ENCODE assay signal across 18 cellular contexts in genomic region chr20:37388831-37389230, GRCh38. TPM values are rescaled to one million over a fixed set of nuclear protein-coding genes. Genes with fewer than 3 reads are reported as not detected.
A peak's percentile ranks its signal among the peaks of the same experiment; 100 is the strongest.
DNase-seq lines count a peak whose midpoint lies in the region; ATAC-seq, FAIRE-seq and TF ChIP-seq lines count a peak whose summit lies in the region.
"Had no signal": no experiment of that assay in that cellular context is flagged by ENCODE, and none has a peak within 500 bp of the region (broad histone marks: within the 10 kb centered on the region; RNA-seq: fewer than 3 reads in every experiment).

No MANE protein-coding gene starts in this region.

- H3K9me3 ChIP-seq in RWPE2 (ENCODE audit: severe bottlenecking): no peaks in the 10 kb centered on the region
- H3K9me3 ChIP-seq in HepG2 (ENCODE audit: low read length): no peaks in the 10 kb centered on the region
- H3K9me3 ChIP-seq: BLaER1, SJSA1 had no signal

- intact Hi-C loops in HepG2 (cut with micrococcal nuclease; ENCODE audit: unreplicated experiment) (no loop called here), posterior vena cava (cut with DNase I) (loop anchor here in 1 of 2 donors (5.0 kb wide), 1 partner anchor 107 kb away; no protein-coding TSS in a partner anchor)

- peaks cover 86% of the 10 kb centered on the region for H3K36me3 ChIP-seq in RWPE2 (ENCODE audit: low read depth)
- H3K36me3 ChIP-seq in HepG2 (replicated peaks in 1 of 2; ENCODE audit: control insufficient read depth in 1 of 2, insufficient read depth in 2 of 2, low read length in 2 of 2): peaks cover 42 to 46% of the 10 kb centered on the region in 2 experiments

- H3K4me3 ChIP-seq in RWPE2 (ENCODE audit: severe bottlenecking) (no peak overlapping the region), HepG2 (replicated peaks in 1 of 3; ENCODE audit: insufficient read depth in 1 of 3, low read depth in 2 of 3, low read length in 3 of 3) (no peak overlapping the region)
- H3K4me3 ChIP-seq: BLaER1, SJSA1 had no signal

- CTCF ChIA-PET in HepG2 (lab: Yijun Ruan, JAX; ENCODE audit: low intra/inter-chr PET ratio, low total read pairs): no interaction called here

- peak; percentile 48 for DNase-seq in activated effector memory CD4-positive, alpha-beta T cell treated with anti-CD3 and anti-CD28 coated beads, Interleukin-2, amount 50 U/mL, for 16 hours
- DNase-seq in activated effector memory CD4-positive, alpha-beta T cell treated with Interleukin-2 at 50 U/mL for 16 hours: no peak
- DNase-seq in RWPE2 (ENCODE audit: low spot score) (peak; percentile 83), HepG2 (ENCODE audit: low spot score) (no peak), posterior vena cava (ENCODE audit: low spot score) (peak; percentile 74), NCI-H2081 (lab: John Stamatoyannopoulos, UW) (no peak), DMS79 treated with DMSO at 0.1 percent for 48 hours (lab: John Stamatoyannopoulos, UW) (no peak)
- DNase-seq in activated CD8-positive, alpha-beta memory T cell treated with anti-CD3 and anti-CD28 coated beads for 24 hours: no peak
- DNase-seq: KBM-7, NCI-H1105, NCI-H1694 treated with DMSO at 0.1 percent for 48 hours, NCI-H2227 treated with DMSO at 0.1 percent for 48 hours, NCI-H524 treated with DMSO at 0.1 percent for 48 hours, PC-3, RPMI8226 had no signal

- H4K20me1 ChIP-seq in HepG2 (ENCODE audit: insufficient read depth, low read length): no peaks in the 10 kb centered on the region

- H3K9ac ChIP-seq in HepG2 (ENCODE audit: insufficient read depth, low read depth, low read length): no peak overlapping the region
- H3K9ac ChIP-seq: BLaER1 had no signal

- H3K27ac ChIP-seq in RWPE2 (ENCODE audit: poor library complexity, severe bottlenecking): no peak overlapping the region
- no peak overlapping the region for H3K27ac ChIP-seq in HepG2 (ENCODE audit: extremely low read length, insufficient read depth, low read length)
- H3K27ac ChIP-seq: BLaER1, SJSA1 had no signal

- POLR2A ChIA-PET in HepG2 (lab: Yijun Ruan, JAX): interaction anchor here (1.2 to 1.8 kb wide), 2 partner anchors 44 to 57 kb away, joined by 3 to 8 read pairs; no protein-coding TSS in a partner anchor

- peaks cover 1% of the 10 kb centered on the region for H3K4me1 ChIP-seq in RWPE2 (ENCODE audit: insufficient read depth, poor library complexity, severe bottlenecking)
- H3K4me1 ChIP-seq in HepG2 (ENCODE audit: insufficient read depth, low read length): peaks cover 42% of the 10 kb centered on the region
- H3K4me1 ChIP-seq: SJSA1 had no signal

- no peak for FAIRE-seq in HepG2 (lab: Jason Lieb, UNC)
- FAIRE-seq: A204.1 had no signal

- no peak overlapping the region for H3K4me2 ChIP-seq in HepG2 (ENCODE audit: low read depth, low read length)
- H3K4me2 ChIP-seq: BLaER1 had no signal

- ATAC-seq in RWPE2 (ENCODE audit: low read depth) (no peak), HepG2 (no peak)
- ATAC-seq: PC-3 had no signal

- 94% methylated on average over 9 of the region's 9 CpGs for WGBS in HepG2 (ENCODE audit: low lambda C conversion rate)

- no peak for TF ChIP-seq RAD21 in HepG2 (CRISPR knock-in tag; IDR thresholded peaks at IDR 0.05)

- TF ChIP-seq CTCF in RWPE2 (IDR thresholded peaks at IDR 0.05; ENCODE audit: poor library complexity, severe bottlenecking) (no peak), HepG2 (CRISPR knock-in tag; IDR thresholded peaks at IDR 0.05) (no peak)

- BruUV-seq in HepG2 (replicated peaks; lab: Mats Ljungman, UMichigan): no TSS peak

- no peaks in the 10 kb centered on the region for H3K27me3 ChIP-seq in RWPE2 (ENCODE audit: insufficient read depth, poor library complexity, severe bottlenecking)
- H3K27me3 ChIP-seq in HepG2 (ENCODE audit: control insufficient read depth in 1 of 2, insufficient read depth in 2 of 2, low read length in 2 of 2): no peaks in the 10 kb centered on the region
- H3K27me3 ChIP-seq: BLaER1, SJSA1 had no signal

- H2AFZ ChIP-seq in HepG2 (ENCODE audit: low read length): no peak overlapping the region

- H3K79me2 ChIP-seq in HepG2 (ENCODE audit: insufficient read depth, low read length): no peaks in the 10 kb centered on the region

- in situ Hi-C loops in HepG2 (cut with HindIII; ENCODE audit: extremely low pct_ligation_motif_present, low pct_unique_long_range_greater_than_20kb): loop anchor here (5.0 kb wide), 1 partner anchor 117 kb away; no protein-coding TSS in a partner anchor

- no peak for TF ChIP-seq EP300 in HepG2 (IDR thresholded peaks at IDR 0.05; ENCODE audit: low read depth in 2 of 2, low read length in 2 of 2)
- TF ChIP-seq EP300 in HepG2 (CRISPR knock-in tag; IDR thresholded peaks at IDR 0.05; ENCODE audit: borderline replicate concordance): no peak

- 0 out of 4 replicates have a peak, but pooled peaks of 1 of the 2 experiments have one; percentile 22 for TF ChIP-seq POLR2A in HepG2 (IDR thresholded peaks at IDR 0.05; ENCODE audit: insufficient read depth in 1 of 2, low read depth in 2 of 2, low read length in 2 of 2)

TF ChIP-seq in HepG2, 621 proteins besides CTCF, POLR2A, EP300 and RAD21:
- no peak for TF ChIP-seq GMEB2 (CRISPR knock-in tag; IDR thresholded peaks at IDR 0.05; ENCODE audit: low read depth)
- TF ChIP-seq SSRP1 (CRISPR knock-in tag; IDR thresholded peaks at IDR 0.05): 0 out of 2 replicates have a peak, but pooled peaks have one; percentile 44
- TF ChIP-seq RBM22 (optimal IDR thresholded peaks at IDR 0.05; ENCODE audit: low read length): peak; percentile 47
- TF ChIP-seq MATR3 (CRISPR knock-in tag; IDR thresholded peaks at IDR 0.05): no peak
- no peak for TF ChIP-seq UBTF (CRISPR knock-in tag; IDR thresholded peaks at IDR 0.05)
- TF ChIP-seq ZNF17 (CRISPR knock-in tag; IDR thresholded peaks at IDR 0.05): no peak
- peak; percentile 10 for TF ChIP-seq AGO2 (optimal IDR thresholded peaks at IDR 0.05; ENCODE audit: low read depth, low read length)
- TF ChIP-seq ZNF891 (CRISPR knock-in tag; IDR thresholded peaks at IDR 0.05): peak; percentile 44; the same call in 1 of the 2 replicates

RNA-seq across cellular contexts. Expression of gene SRC, which starts 42.9 kb away (rescaled TPM):
- total RNA-seq in HepG2 (2016; rRNA removed; fragmentation: Illumina TruSeq; extraction: Trizol): 54.7 and 59.7 TPM in 2 replicates
- total RNA-seq in HepG2 (2016; cell fraction: cytosol; rRNA removed; fragmentation: Illumina TruSeq; extraction: Trizol; ENCODE audit: low read depth): 18.4 and 21.0 TPM in 2 replicates
- 48.2 and 56.8 TPM in 2 replicates for total RNA-seq in HepG2 (2016; cell fraction: insoluble cytoplasmic fraction; rRNA removed; fragmentation: Illumina TruSeq; extraction: Trizol)
- 25.3 and 30.3 TPM in 2 replicates for total RNA-seq in HepG2 (2016; cell fraction: membrane; rRNA removed; fragmentation: Illumina TruSeq; extraction: Trizol)
- 60.1 and 65.6 TPM in 2 replicates for total RNA-seq in HepG2 (2016; cell fraction: nucleus; rRNA removed; fragmentation: Illumina TruSeq; extraction: Trizol)
- polyA plus RNA-seq in HepG2 (2011; rRNA removed): 192 and 229 TPM in 2 replicates
- polyA plus RNA-seq in HepG2 (2011; cell fraction: cytosol; rRNA removed): 97.4 and 112 TPM in 2 replicates
- polyA plus RNA-seq in HepG2 (2011; cell fraction: nucleus; rRNA removed): 448 and 459 TPM in 2 replicates
- polyA plus RNA-seq in HepG2 (2012): 148 and 158 TPM in 2 replicates
- 3.4 and 4.0 TPM in 2 replicates for polyA plus RNA-seq in HepG2 (2016; cell fraction: cytosol; fragmentation: Illumina TruSeq; extraction: Trizol; ENCODE audit: low read depth)
- polyA plus RNA-seq in HepG2 (2016; cell fraction: insoluble cytoplasmic fraction; fragmentation: Illumina TruSeq; extraction: Trizol; ENCODE audit: low read depth): 43.5 and 52.9 TPM in 2 replicates
- polyA plus RNA-seq in HepG2 (2016; cell fraction: membrane; fragmentation: Illumina TruSeq; extraction: Trizol; ENCODE audit: low read depth): 13.5 and 16.0 TPM in 2 replicates
- polyA plus RNA-seq in HepG2 (2016; cell fraction: nucleus; fragmentation: Illumina TruSeq; extraction: Trizol; ENCODE audit: insufficient read depth, low read depth): 92.1 and 101 TPM in 2 replicates
- 0.87 and 280 TPM in 2 replicates for polyA minus RNA-seq in HepG2 (2011; rRNA and poly(A)+ RNA removed; ENCODE audit: low replicate concordance)
- 92.5 and 127 TPM in 2 replicates for polyA minus RNA-seq in HepG2 (2011; cell fraction: cytosol; rRNA and poly(A)+ RNA removed)
- 209 and 267 TPM in 2 replicates for polyA minus RNA-seq in HepG2 (2011; cell fraction: nucleus; rRNA and poly(A)+ RNA removed)
- total RNA-seq in posterior vena cava: 10 to 100 TPM; 35.4 to 39.1 TPM

Comparison
In these comparisons a context has a peak if more than half of its experiments do, and no peak if none do; other contexts are left out.
1. DNase-seq: peak in activated effector memory CD4-positive, alpha-beta T cell treated with anti-CD3 and anti-CD28 coated beads, Interleukin-2, amount 50 U/mL, for 16 hours (single experiment), RWPE2 (single experiment) and posterior vena cava (single experiment); none in activated effector memory CD4-positive, alpha-beta T cell treated with Interleukin-2 at 50 U/mL for 16 hours (single experiment), HepG2 (single experiment), NCI-H2081 (0 of 2), DMS79 treated with DMSO at 0.1 percent for 48 hours (single experiment) and activated CD8-positive, alpha-beta memory T cell treated with anti-CD3 and anti-CD28 coated beads for 24 hours (single experiment).